ENCODE assay signal across 12 cellular contexts in the genomic region with DNA sequence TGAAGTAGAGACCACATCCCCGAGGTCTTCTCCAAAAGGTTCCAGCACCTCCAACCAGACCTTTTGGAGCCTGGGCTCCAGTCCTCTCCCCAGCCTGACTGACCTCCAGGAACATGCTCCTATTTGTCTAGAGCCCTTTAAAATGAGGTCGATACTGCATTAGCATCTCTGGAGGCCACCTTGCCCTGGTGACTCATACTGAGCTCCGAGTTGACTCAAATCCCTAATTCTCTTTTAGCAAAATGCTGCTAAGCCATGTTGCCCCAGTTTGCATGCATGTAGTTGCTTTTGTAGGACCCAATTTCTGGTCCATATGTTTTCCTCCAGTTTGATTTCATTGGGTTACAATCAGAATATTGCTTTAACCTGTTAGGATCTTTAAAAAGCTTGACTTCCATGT. TPM values are rescaled to one million over a fixed set of nuclear protein-coding genes. Genes with fewer than 3 reads are reported as not detected.
DNase-seq lines count a peak whose midpoint lies in the region; ATAC-seq and TF ChIP-seq lines count a peak whose summit lies in the region.
"Had no signal": no experiment of that assay in that cellular context is flagged by ENCODE, and none has a peak within 500 bp of the region (broad histone marks: within the 10 kb centered on the region; RNA-seq: fewer than 3 reads in every experiment).

No MANE protein-coding gene starts in this region.

- H3K27me3 ChIP-seq in Peyer's patch: no peaks in the 10 kb centered on the region

- H3K9me3 ChIP-seq in Peyer's patch: no peaks in the 10 kb centered on the region

- no peak overlapping the region for H3K27ac ChIP-seq in Peyer's patch

- no peaks in the 10 kb centered on the region for H3K4me1 ChIP-seq in Peyer's patch

- ATAC-seq in GM18505 (IDR thresholded peaks at IDR 0.05; ENCODE audit: unreplicated experiment) (peak; percentile 93), HG02885 (IDR thresholded peaks at IDR 0.05; ENCODE audit: poor library complexity, unreplicated experiment) (peak; percentile 99)

- H3K4me3 Mint-ChIP-seq in activated CD4-positive, alpha-beta memory T cell treated with anti-CD3 and anti-CD28 coated beads, Interleukin-2, amount 10 ng/mL, durations not matched to agents 7 days and 5 days: no peak overlapping the region
- H3K4me3 Mint-ChIP-seq: nephron had no signal

- DNase-seq in GM19240 (ENCODE audit: insufficient read length, low spot score) (peak; percentile 30), SIG-M5 treated with dmso at 0.1 percent for 504 hours (lab: John Stamatoyannopoulos, UW; ENCODE audit: unreplicated experiment) (no peak), Peyer's patch (no peak), NCI-H2196 treated with DMSO at 0.1 percent for 48 hours (lab: John Stamatoyannopoulos, UW; ENCODE audit: unreplicated experiment) (no peak), COR-L47 (lab: John Stamatoyannopoulos, UW) (no peak)
- DNase-seq in activated CD4-positive, alpha-beta memory T cell treated with anti-CD3 and anti-CD28 coated beads, Interleukin-2, amount 10 ng/mL, durations not matched to agents 7 days and 5 days: peak; percentile 19
- DNase-seq: effector CD4-positive, alpha-beta T cell; NCI-H1436; SHP77 treated with DMSO at 0.1 percent for 48 hours had no signal

- peaks cover 11% of the 10 kb centered on the region for H3K36me3 Mint-ChIP-seq in activated CD4-positive, alpha-beta memory T cell treated with anti-CD3 and anti-CD28 coated beads, Interleukin-2, amount 10 ng/mL, durations not matched to agents 7 days and 5 days (ENCODE audit: low read depth)

- H3K4me3 ChIP-seq in Peyer's patch: no peak overlapping the region

- CTCF ChIA-PET in activated CD4-positive, alpha-beta memory T cell treated with anti-CD3 and anti-CD28 coated beads, Interleukin-2, amount 10 ng/mL, durations not matched to agents 7 days and 5 days (lab: Charles Lee): no interaction called here

- H3K27me3 Mint-ChIP-seq in activated CD4-positive, alpha-beta memory T cell treated with anti-CD3 and anti-CD28 coated beads, Interleukin-2, amount 10 ng/mL, durations not matched to agents 7 days and 5 days: no peaks in the 10 kb centered on the region

- no peak for TF ChIP-seq POLR2A in GM18505 (IDR thresholded peaks at IDR 0.05; ENCODE audit: borderline replicate concordance, extremely low read depth, insufficient read depth, insufficient read length)
- no peak for TF ChIP-seq POLR2A in Peyer's patch (IDR thresholded peaks at IDR 0.05)

- no peaks in the 10 kb centered on the region for H3K36me3 ChIP-seq in Peyer's patch

- no peaks in the 10 kb centered on the region for H3K9me3 Mint-ChIP-seq in activated CD4-positive, alpha-beta memory T cell treated with anti-CD3 and anti-CD28 coated beads, Interleukin-2, amount 10 ng/mL, durations not matched to agents 7 days and 5 days

- H3K27ac Mint-ChIP-seq in activated CD4-positive, alpha-beta memory T cell treated with anti-CD3 and anti-CD28 coated beads, Interleukin-2, amount 10 ng/mL, durations not matched to agents 7 days and 5 days: peak overlapping the region; percentile 27
- H3K27ac Mint-ChIP-seq: nephron had no signal

- no peak for TF ChIP-seq CTCF in Peyer's patch (IDR thresholded peaks at IDR 0.05)

- POLR2A ChIA-PET in activated CD4-positive, alpha-beta memory T cell treated with anti-CD3 and anti-CD28 coated beads, Interleukin-2, amount 10 ng/mL, durations not matched to agents 7 days and 5 days (lab: Charles Lee): no interaction called here

- peaks cover 16% of the 10 kb centered on the region for H3K4me1 Mint-ChIP-seq in activated CD4-positive, alpha-beta memory T cell treated with anti-CD3 and anti-CD28 coated beads, Interleukin-2, amount 10 ng/mL, durations not matched to agents 7 days and 5 days

RNA-seq across cellular contexts. Expression of gene CITED1, which starts 43.5 kb away (rescaled TPM):
- not detected for total RNA-seq in activated CD4-positive, alpha-beta memory T cell treated with anti-CD3 and anti-CD28 coated beads, Interleukin-2, amount 10 ng/mL, durations not matched to agents 7 days and 5 days
- total RNA-seq in Peyer's patch: not detected

Comparison
In these comparisons a context has a peak if more than half of its experiments do, and no peak if none do; other contexts are left out.
1. DNase-seq: peak in GM19240 (single experiment) and activated CD4-positive, alpha-beta memory T cell treated with anti-CD3 and anti-CD28 coated beads, Interleukin-2, amount 10 ng/mL, durations not matched to agents 7 days and 5 days (single experiment); none in SIG-M5 treated with dmso at 0.1 percent for 504 hours (single experiment), Peyer's patch (0 of 3), NCI-H2196 treated with DMSO at 0.1 percent for 48 hours (single experiment) and COR-L47 (single experiment).